In the genomic region with DNA sequence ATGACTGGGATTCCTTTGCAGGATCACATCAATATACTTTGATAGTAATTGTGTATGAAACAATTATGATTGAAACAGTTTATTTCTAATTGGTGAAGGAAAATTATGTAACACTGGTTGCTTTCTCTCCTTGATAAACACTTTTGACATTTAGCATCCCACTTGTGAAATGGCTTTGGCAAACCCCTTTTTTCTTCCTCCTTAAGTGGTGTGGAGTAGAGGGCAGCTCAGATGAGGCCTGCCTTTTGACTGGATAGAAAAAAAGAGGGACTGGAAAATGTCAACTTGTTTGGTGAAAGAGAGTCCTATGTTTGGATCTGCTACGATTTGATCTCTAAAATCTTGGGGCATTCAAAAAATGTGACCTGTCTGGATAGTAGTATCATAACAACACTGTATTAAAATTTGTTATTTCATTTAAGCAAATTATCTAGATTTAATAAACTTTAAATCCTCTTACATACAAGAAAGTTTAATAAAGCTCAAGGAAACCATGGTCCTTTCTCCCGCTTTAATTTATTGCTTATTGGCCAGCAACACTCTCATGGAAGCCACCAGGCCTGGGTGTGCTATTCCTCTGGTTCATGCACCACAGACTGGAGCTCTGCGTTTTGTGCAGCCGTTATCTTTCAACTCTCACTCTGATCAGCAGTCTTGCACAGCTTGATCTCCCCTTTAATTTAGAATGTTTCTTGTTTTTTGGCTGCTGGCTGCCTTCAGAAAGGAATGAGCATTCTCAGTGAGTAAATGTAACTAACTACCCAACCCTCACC, we compare ENCODE assay signal across 21 cellular contexts.
"Had no signal": no experiment of that assay in that cellular context is flagged by ENCODE, and none has a peak within 500 bp of the region (broad histone marks: within the 10 kb centered on the region; RNA-seq: fewer than 3 reads in every experiment).

No MANE protein-coding gene starts in this region.

- H3K9me3 ChIP-seq: esophagus squamous epithelium, neutrophil, right lobe of liver, thyroid gland had no signal

- H3K27ac ChIP-seq: neutrophil, right lobe of liver, skin epidermis, thyroid gland had no signal

- H3K36me3 Mint-ChIP-seq: activated CD8-positive, alpha-beta memory T cell treated with anti-CD3 and anti-CD28 coated beads, Interleukin-2, amount 10 ng/mL, durations not matched to agents 7 days and 5 days; activated naive CD8-positive, alpha-beta T cell; natural killer cell; stimulated activated effector memory CD8-positive, alpha-beta T cell treated with anti-CD3 and anti-CD28 coated beads, Interleukin-12 subunit alpha, Interleukin-12 subunit beta, amount 100 ng/mL, for 72 hours had no signal

- ATAC-seq: activated CD4-positive, alpha-beta T cell treated with anti-CD3 and anti-CD28 coated beads for 36 hours; activated CD8-positive, alpha-beta memory T cell treated with anti-CD3 and anti-CD28 coated beads, Interleukin-2, amount 10 ng/mL, durations not matched to agents 7 days and 5 days; activated CD8-positive, alpha-beta T cell treated with anti-CD3 and anti-CD28 coated beads, Interleukin-2, amount 10 ng/mL, durations not matched to agents 7 days and 5 days; heart left ventricle; natural killer cell; right lobe of liver; stimulated activated effector memory CD8-positive, alpha-beta T cell treated with anti-CD3 and anti-CD28 coated beads, Interleukin-12 subunit alpha, Interleukin-12 subunit beta, amount 100 ng/mL, for 72 hours; stimulated activated naive CD8-positive, alpha-beta T cell treated with anti-CD3 and anti-CD28 coated beads, Interleukin-15, amount 100 ng/mL, for 72 hours had no signal

- H3K27me3 ChIP-seq: esophagus squamous epithelium, heart left ventricle, neutrophil, right lobe of liver, thyroid gland had no signal

- H3K27me3 Mint-ChIP-seq: activated CD4-positive, alpha-beta T cell treated with anti-CD3 and anti-CD28 coated beads for 36 hours; activated CD8-positive, alpha-beta memory T cell treated with anti-CD3 and anti-CD28 coated beads, Interleukin-2, amount 10 ng/mL, durations not matched to agents 7 days and 5 days; activated naive CD8-positive, alpha-beta T cell; stimulated activated naive CD8-positive, alpha-beta T cell treated with anti-CD3 and anti-CD28 coated beads, Interleukin-15, amount 100 ng/mL, for 72 hours had no signal

- DNase-seq: activated CD4-positive, alpha-beta T cell treated with anti-CD3 and anti-CD28 coated beads for 36 hours; activated CD4-positive, CD25-positive, alpha-beta regulatory T cell; activated CD8-positive, alpha-beta memory T cell treated with anti-CD3 and anti-CD28 coated beads, Interleukin-2, amount 10 ng/mL, durations not matched to agents 7 days and 5 days; activated CD8-positive, alpha-beta T cell treated with anti-CD3 and anti-CD28 coated beads, Interleukin-2, amount 10 ng/mL, durations not matched to agents 7 days and 5 days; activated effector memory CD4-positive, alpha-beta T cell treated with Interleukin-2 at 50 U/mL for 16 hours; activated naive CD4-positive, alpha-beta T cell treated with Interleukin-2 at 50 U/mL for 16 hours; anterior cingulate cortex; dermis blood vessel endothelial cell; effector CD4-positive, alpha-beta T cell; esophagus squamous epithelium; heart left ventricle; natural killer cell; right lobe of liver; stimulated activated CD4-positive, alpha-beta T cell treated with anti-CD3 and anti-CD28 coated beads, Interleukin-4, amount 100 ng/mL, for 24 hours; stimulated activated naive CD8-positive, alpha-beta T cell treated with anti-CD3 and anti-CD28 coated beads, Interleukin-15, amount 100 ng/mL, for 72 hours; T-helper 1 cell; thyroid gland had no signal

- H3K9me3 Mint-ChIP-seq: stimulated activated naive CD8-positive, alpha-beta T cell treated with anti-CD3 and anti-CD28 coated beads, Interleukin-15, amount 100 ng/mL, for 72 hours had no signal

- H3K4me3 Mint-ChIP-seq: activated CD4-positive, alpha-beta T cell treated with anti-CD3 and anti-CD28 coated beads for 36 hours; activated CD8-positive, alpha-beta memory T cell treated with anti-CD3 and anti-CD28 coated beads, Interleukin-2, amount 10 ng/mL, durations not matched to agents 7 days and 5 days; activated CD8-positive, alpha-beta T cell treated with anti-CD3 and anti-CD28 coated beads, Interleukin-2, amount 10 ng/mL, durations not matched to agents 7 days and 5 days; activated naive CD8-positive, alpha-beta T cell; natural killer cell; stimulated activated effector memory CD8-positive, alpha-beta T cell treated with anti-CD3 and anti-CD28 coated beads, Interleukin-12 subunit alpha, Interleukin-12 subunit beta, amount 100 ng/mL, for 72 hours; stimulated activated naive CD8-positive, alpha-beta T cell treated with anti-CD3 and anti-CD28 coated beads, Interleukin-15, amount 100 ng/mL, for 72 hours had no signal

- H3K27ac Mint-ChIP-seq: activated CD4-positive, alpha-beta T cell treated with anti-CD3 and anti-CD28 coated beads for 36 hours; activated CD8-positive, alpha-beta memory T cell treated with anti-CD3 and anti-CD28 coated beads, Interleukin-2, amount 10 ng/mL, durations not matched to agents 7 days and 5 days; activated CD8-positive, alpha-beta T cell treated with anti-CD3 and anti-CD28 coated beads, Interleukin-2, amount 10 ng/mL, durations not matched to agents 7 days and 5 days; activated naive CD8-positive, alpha-beta T cell; natural killer cell; stimulated activated effector memory CD8-positive, alpha-beta T cell treated with anti-CD3 and anti-CD28 coated beads, Interleukin-12 subunit alpha, Interleukin-12 subunit beta, amount 100 ng/mL, for 72 hours; stimulated activated naive CD8-positive, alpha-beta T cell treated with anti-CD3 and anti-CD28 coated beads, Interleukin-15, amount 100 ng/mL, for 72 hours had no signal

- H3K4me3 ChIP-seq: esophagus squamous epithelium, heart left ventricle, right lobe of liver, skin epidermis, thyroid gland had no signal

- H3K36me3 ChIP-seq: esophagus squamous epithelium, heart left ventricle, neutrophil, right lobe of liver, thyroid gland had no signal

- H3K4me1 Mint-ChIP-seq: activated CD4-positive, alpha-beta T cell treated with anti-CD3 and anti-CD28 coated beads for 36 hours; activated CD8-positive, alpha-beta memory T cell treated with anti-CD3 and anti-CD28 coated beads, Interleukin-2, amount 10 ng/mL, durations not matched to agents 7 days and 5 days; stimulated activated effector memory CD8-positive, alpha-beta T cell treated with anti-CD3 and anti-CD28 coated beads, Interleukin-12 subunit alpha, Interleukin-12 subunit beta, amount 100 ng/mL, for 72 hours; stimulated activated naive CD8-positive, alpha-beta T cell treated with anti-CD3 and anti-CD28 coated beads, Interleukin-15, amount 100 ng/mL, for 72 hours had no signal

- H3K4me1 ChIP-seq: esophagus squamous epithelium, heart left ventricle, right lobe of liver had no signal
